2 cellular contexts compared by ENCODE assay signal in genomic region chr9:125028041-125028440, GRCh38.
TF ChIP-seq lines count a peak whose summit lies in the region.

No MANE protein-coding gene starts in this region.

TF ChIP-seq in IMR-90, 13 proteins besides CTCF, POLR2A, EP300 and RAD21:
- TF ChIP-seq CEBPB (IDR thresholded peaks at IDR 0.05; ENCODE audit: low read depth, low read length) (peak; percentile 78), RCOR1 (IDR thresholded peaks at IDR 0.05; ENCODE audit: insufficient replicate concordance, low read length) (no peak), SMC3 (IDR thresholded peaks at IDR 0.05; ENCODE audit: low read depth, low read length) (no peak), ELK1 (IDR thresholded peaks at IDR 0.05; ENCODE audit: borderline replicate concordance, low read depth, low read length) (no peak)

TF ChIP-seq in HepG2, 621 proteins besides CTCF, POLR2A, EP300 and RAD21:
- TF ChIP-seq CEBPB (IDR thresholded peaks at IDR 0.05; ENCODE audit: borderline replicate concordance, low read depth, low read length) (peak; percentile 57; the same call in 1 of the 2 replicates), PREB (CRISPR knock-in tag; IDR thresholded peaks at IDR 0.05) (no peak)
